ENCODE assay signal across 10 cellular contexts in genomic region chr11:18171377-18172000, GRCh38. TPM values are rescaled to one million over a fixed set of nuclear protein-coding genes. Genes with fewer than 3 reads are reported as not detected.
DNase-seq lines count a peak whose midpoint lies in the region; ATAC-seq, FAIRE-seq and TF ChIP-seq lines count a peak whose summit lies in the region.
"Had no signal": no experiment of that assay in that cellular context is flagged by ENCODE, and none has a peak within 500 bp of the region (broad histone marks: within the 10 kb centered on the region; RNA-seq: fewer than 3 reads in every experiment).

No MANE protein-coding gene starts in this region.

- ATAC-seq in HG02970 (IDR thresholded peaks at IDR 0.05; ENCODE audit: low FRiP score, unreplicated experiment): no peak
- ATAC-seq in HG03175 (IDR thresholded peaks at IDR 0.05; ENCODE audit: unreplicated experiment): no peak
- ATAC-seq: T-cell had no signal

- no peak for FAIRE-seq in D721Med (lab: Jason Lieb, UNC)
- FAIRE-seq: islet of Langerhans had no signal

- no peaks in the 10 kb centered on the region for H3K9me3 ChIP-seq in uterus

- POLR2A ChIA-PET in HEK293T (lab: Yijun Ruan, JAX): no interaction called here

- H3K27me3 ChIP-seq in uterus: no peaks in the 10 kb centered on the region

- no peaks in the 10 kb centered on the region for H3K36me3 ChIP-seq in uterus

- TF ChIP-seq CTCF in D721Med (IDR thresholded peaks at IDR 0.05; ENCODE audit: insufficient read depth, missing control alignments): peak; percentile 62
- TF ChIP-seq CTCF in uterus (IDR thresholded peaks at IDR 0.05): no peak

- no peak overlapping the region for H3K27ac ChIP-seq in uterus

- intact Hi-C loops in uterus (cut with DNase I; ENCODE audit: low total_unique reads): no loop called here

- H3K4me1 ChIP-seq in uterus: no peaks in the 10 kb centered on the region

- CTCF ChIA-PET in HEK293T (lab: Yijun Ruan, JAX): interaction anchor here (0.7 to 1.0 kb wide), 4 partner anchors 24 to 113 kb away, joined by 3 to 4 read pairs (median 4); no protein-coding TSS in a partner anchor

- no peak for DNase-seq in D721Med (ENCODE audit: insufficient read length, low spot score)
- DNase-seq in HEK293T (ENCODE audit: extremely low spot score): peak; percentile 46
- peak; percentile 10 to 31 for DNase-seq in SHP77 (lab: John Stamatoyannopoulos, UW)
- DNase-seq in iPS-NIHi11 (ENCODE audit: low spot score): peak; percentile 50
- no peak for DNase-seq in uterus
- DNase-seq in NCI-H2107 treated with DMSO at 0.1 percent for 48 hours (lab: John Stamatoyannopoulos, UW; ENCODE audit: unreplicated experiment): no peak

- no peak overlapping the region for H3K4me3 ChIP-seq in uterus

- no peak for TF ChIP-seq POLR2A in uterus (IDR thresholded peaks at IDR 0.05)

TF ChIP-seq in HEK293T, 16 proteins besides CTCF, POLR2A, EP300 and RAD21:
- TF ChIP-seq PKNOX1 (IDR thresholded peaks at IDR 0.05): no peak
- no peak for TF ChIP-seq BHLHE40 (IDR thresholded peaks at IDR 0.05; ENCODE audit: borderline replicate concordance)
- TF ChIP-seq ARNT (IDR thresholded peaks at IDR 0.05): no peak

RNA-seq across cellular contexts. Expression of gene MRGPRX4, which starts 1.1 kb away (rescaled TPM):
- not detected for total RNA-seq in uterus
- total RNA-seq: T-cell had no signal

RNA-seq across cellular contexts. Expression of gene MRGPRX3, which starts 39.1 kb away (rescaled TPM):
- total RNA-seq in uterus: not detected
- total RNA-seq: T-cell had no signal

Comparison
In these comparisons a context has a peak if more than half of its experiments do, and no peak if none do; other contexts are left out.
1. DNase-seq: peak in HEK293T (single experiment), SHP77 (2 of 2) and iPS-NIHi11 (single experiment); none in D721Med (single experiment), uterus (0 of 2) and NCI-H2107 treated with DMSO at 0.1 percent for 48 hours (single experiment).